Comparison of ENCODE assay signal across 1 cellular context in the genomic region with DNA sequence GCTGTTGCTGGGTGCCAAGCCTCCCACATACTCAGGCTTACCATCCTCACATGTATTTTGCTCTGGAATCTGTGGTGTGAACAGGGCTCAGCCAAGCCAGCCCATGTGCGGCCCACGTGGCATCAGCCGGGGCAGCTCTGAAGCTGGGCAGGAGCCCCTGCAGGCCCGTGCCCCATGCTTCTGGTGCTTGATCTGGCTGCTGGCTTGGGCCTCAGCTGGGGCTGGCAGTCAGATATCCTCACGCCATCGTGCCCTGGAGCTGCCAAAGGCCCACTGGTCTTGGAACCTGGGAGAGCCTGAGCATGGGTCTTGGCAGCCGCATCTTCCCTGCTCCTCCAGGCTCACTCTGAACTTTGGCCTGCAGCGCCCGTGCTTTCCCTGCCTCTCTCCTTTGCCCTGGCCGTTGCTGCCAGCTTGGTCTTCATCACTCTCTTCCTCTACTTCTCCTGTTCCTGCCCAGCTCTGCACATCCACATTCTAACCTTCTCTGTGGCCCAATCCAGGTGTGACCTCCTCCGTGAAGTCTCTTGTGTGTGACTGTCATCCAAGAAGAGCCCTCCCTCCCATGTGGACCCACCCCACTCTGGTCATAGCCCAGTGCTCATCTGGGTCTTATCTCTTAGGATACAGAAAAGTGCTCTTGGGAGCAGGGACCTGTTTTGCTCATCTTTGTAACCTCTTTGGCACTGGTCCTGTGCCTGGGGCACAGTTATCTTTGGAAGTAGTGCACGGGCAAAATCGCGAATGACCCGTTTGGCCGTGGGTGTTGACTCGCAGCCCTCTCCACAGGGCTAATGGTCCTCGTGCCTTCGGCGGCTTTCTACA.
TF ChIP-seq lines count a peak whose summit lies in the region.

No MANE protein-coding gene starts in this region.

TF ChIP-seq in SK-N-SH treated with all-trans-retinoic acid at 6 μM for 48 hours, 23 proteins besides CTCF, POLR2A, EP300 and RAD21 (continued from another document):
- no peak for TF ChIP-seq POU6F1 (CRISPR knock-in tag; IDR thresholded peaks at IDR 0.05; ENCODE audit: borderline replicate concordance, low read depth)
- TF ChIP-seq ISL1 (CRISPR knock-in tag; IDR thresholded peaks at IDR 0.05), result no peak
- no peak for TF ChIP-seq ZC3H10 (CRISPR knock-in tag; IDR thresholded peaks at IDR 0.05)
- no peak for TF ChIP-seq TOX (CRISPR knock-in tag; IDR thresholded peaks at IDR 0.05; ENCODE audit: borderline replicate concordance)
- TF ChIP-seq TCF4 (CRISPR knock-in tag; IDR thresholded peaks at IDR 0.05; ENCODE audit: borderline replicate concordance), result no peak
- no peak for TF ChIP-seq RARB (CRISPR knock-in tag; IDR thresholded peaks at IDR 0.05)
- no peak for TF ChIP-seq ZNF565 (CRISPR knock-in tag; conservative IDR thresholded peaks at IDR 0.05; ENCODE audit: low read depth)
- TF ChIP-seq SNAI2 (CRISPR knock-in tag; IDR thresholded peaks at IDR 0.05), result no peak
